ENCODE assay signal across 24 cellular contexts in genomic region chr14:77338332-77338731, GRCh38. TPM values are rescaled to one million over a fixed set of nuclear protein-coding genes. Genes with fewer than 3 reads are reported as not detected.
A peak's percentile ranks its signal among the peaks of the same experiment; 100 is the strongest.
DNase-seq lines count a peak whose midpoint lies in the region; ATAC-seq, FAIRE-seq and TF ChIP-seq lines count a peak whose summit lies in the region.
"Had no signal": no experiment of that assay in that cellular context is flagged by ENCODE, and none has a peak within 500 bp of the region (broad histone marks: within the 10 kb centered on the region; RNA-seq: fewer than 3 reads in every experiment).

No MANE protein-coding gene starts in this region.

- DNase-seq in A673 (ENCODE audit: low spot score) (no peak), H7 (peak; percentile 46), GM12878 (ENCODE audit: low read depth, low spot score) (no peak), NCI-H187 (lab: John Stamatoyannopoulos, UW) (no peak), NCI-H1694 treated with DMSO at 0.1 percent for 48 hours (lab: John Stamatoyannopoulos, UW) (no peak), glutamatergic neuron (no peak)
- DNase-seq: DND-41, GOT3, KBM-7, MM.1S, NCI-H1048, NCI-H1417 treated with DMSO at 0.1 percent for 48 hours, NCI-H1930, NCI-H226, NCI-H510A treated with DMSO at 0.1 percent for 48 hours, NCI-H748 treated with DMSO at 0.1 percent for 48 hours, PC-9, SIG-M5 had no signal

- H3K9ac ChIP-seq in GM12878 (ENCODE audit: control insufficient read depth, insufficient read depth, low read length): no peak overlapping the region
- peak overlapping the region; percentile 61; the same call in 1 of the 2 replicates for H3K9ac ChIP-seq in iPS-20b (ENCODE audit: low read depth, low read length)

- H3K9me3 ChIP-seq in A673 (ENCODE audit: low read depth, low read length, poor library complexity, severe bottlenecking) (no peaks in the 10 kb centered on the region), GM12878 (replicated peaks; ENCODE audit: control insufficient read depth, insufficient read depth, low read length) (no peaks in the 10 kb centered on the region), iPS-20b (ENCODE audit: insufficient read depth, low read depth, low read length) (no peaks in the 10 kb centered on the region)

- H3K36me3 ChIP-seq in A673 (ENCODE audit: insufficient read depth, low read length, poor library complexity, severe bottlenecking) (no peaks in the 10 kb centered on the region), H7 (replicated peaks; ENCODE audit: control insufficient read depth, insufficient read depth, low read length) (peaks cover 2% of the 10 kb centered on the region), GM12878 (ENCODE audit: control insufficient read depth in 2 of 2, insufficient read depth in 2 of 2, low read length in 1 of 2) (peaks cover 7 to 16% of the 10 kb centered on the region in 2 experiments), iPS-20b (ENCODE audit: insufficient read depth, low read depth, low read length) (peaks cover 11% of the 10 kb centered on the region; the same call in 1 of the 2 replicates)

- H3K4me3 ChIP-seq in A673 (ENCODE audit: low read depth, low read length, poor library complexity, severe bottlenecking) (no peak overlapping the region), H7 (ENCODE audit: insufficient read depth, low read depth, low read length) (no peak overlapping the region), GM12878 (no peak overlapping the region), iPS-20b (ENCODE audit: low read length) (peak overlapping the region; percentile 3)
- H3K4me3 ChIP-seq: PC-9 had no signal

- intact Hi-C loops in A673 (cut with micrococcal nuclease; ENCODE audit: unreplicated experiment) (no loop called here), GM12878 (cut with micrococcal nuclease; ENCODE audit: unreplicated experiment) (no loop called here)

- no peak overlapping the region for H3K27ac ChIP-seq in A673 (ENCODE audit: low read depth, low read length, poor library complexity, severe bottlenecking)
- no peak overlapping the region for H3K27ac ChIP-seq in GM12878 (ENCODE audit: control insufficient read depth, insufficient read depth)
- H3K27ac ChIP-seq in iPS-20b (ENCODE audit: low read length): peak overlapping the region; percentile 10
- H3K27ac ChIP-seq: RWPE1 had no signal

- RAD21 ChIA-PET in GM12878 (lab: Charles Lee; ENCODE audit: unreplicated experiment): interaction anchor here (1.0 to 1.2 kb wide), 2 partner anchors 39 to 68 kb away, joined by 3 to 4 read pairs; partner anchors contain the start of genes SAMD15 and TMED8

- H3K4me1 Mint-ChIP-seq in glutamatergic neuron (ENCODE audit: low read depth, unreplicated experiment): peaks cover 2% of the 10 kb centered on the region

- in situ Hi-C loops in GM12878 (cut with MboI): no loop called here

- H3K27me3 ChIP-seq in A673 (replicated peaks; ENCODE audit: insufficient read depth, low read depth, low read length, poor library complexity) (no peaks in the 10 kb centered on the region), H7 (ENCODE audit: control insufficient read depth, insufficient read depth, low read length) (no peaks in the 10 kb centered on the region), GM12878 (replicated peaks in 1 of 2; ENCODE audit: control insufficient read depth in 2 of 2, insufficient read depth in 2 of 2, low read length in 1 of 2) (no peaks in the 10 kb centered on the region), iPS-20b (ENCODE audit: insufficient read depth, low read length) (no peaks in the 10 kb centered on the region)

- H3K27ac Mint-ChIP-seq in glutamatergic neuron (ENCODE audit: unreplicated experiment): no peak overlapping the region

- no peaks in the 10 kb centered on the region for H3K79me2 ChIP-seq in GM12878 (ENCODE audit: control insufficient read depth, insufficient read depth, low read length)

- H3K9me3 Mint-ChIP-seq in glutamatergic neuron (ENCODE audit: unreplicated experiment): no peaks in the 10 kb centered on the region
- H3K9me3 Mint-ChIP-seq: CD4-positive, CD25-positive, alpha-beta regulatory T cell had no signal

- H3K36me3 Mint-ChIP-seq in glutamatergic neuron (ENCODE audit: unreplicated experiment): no peaks in the 10 kb centered on the region

- CTCF ChIA-PET in A673 (lab: Charles Lee) (no interaction called here), GM12878 (lab: Yijun Ruan, JAX) (interaction anchor here (1.8 kb wide), 1 partner anchor 22 kb away, joined by 6 read pairs; no protein-coding TSS in a partner anchor)

- POLR2A ChIA-PET in A673 (lab: Charles Lee; ENCODE audit: low non-redundant PET): no interaction called here
- POLR2A ChIA-PET in GM12878 (lab: Charles Lee): interaction anchor here (1.2 kb wide), 1 partner anchor 35 kb away, joined by 3 read pairs; no protein-coding TSS in a partner anchor

- TF ChIP-seq CTCF in A673 (conservative IDR thresholded peaks at IDR 0.05; ENCODE audit: low read depth, low read length) (no peak), GM12878 (IDR thresholded peaks at IDR 0.05 in 2 of 3, conservative IDR thresholded peaks at IDR 0.05 in 1 of 3; ENCODE audit: control insufficient read depth in 2 of 3, extremely low read depth in 1 of 3, insufficient read depth in 1 of 3, low read depth in 3 of 3, low read length in 3 of 3) (no peak), glutamatergic neuron (IDR thresholded peaks at IDR 0.05; ENCODE audit: partially characterized antibody, unreplicated experiment) (no peak)

- TF ChIP-seq EP300 in GM12878 (IDR thresholded peaks at IDR 0.05; ENCODE audit: borderline replicate concordance in 1 of 2, control insufficient read depth in 1 of 2, low read depth in 2 of 2, low read length in 2 of 2): no peak

- H3K4me2 ChIP-seq in GM12878 (ENCODE audit: control insufficient read depth, insufficient read depth): no peak overlapping the region
- H3K4me2 ChIP-seq: PC-9 had no signal

- H3K4me1 ChIP-seq in A673 (ENCODE audit: insufficient read depth, low read length, poor library complexity, severe bottlenecking) (no peaks in the 10 kb centered on the region), GM12878 (ENCODE audit: control insufficient read depth, insufficient read depth, low read length) (no peaks in the 10 kb centered on the region), iPS-20b (ENCODE audit: insufficient read depth, low read length) (peaks cover 48% of the 10 kb centered on the region)

- ATAC-seq in GM12878 (peak; percentile 33; the same call in 2 of the 3 replicates), GM21360 (IDR thresholded peaks at IDR 0.05; ENCODE audit: unreplicated experiment) (no peak)
- ATAC-seq: SK-N-SH treated with all-trans-retinoic acid at 6 μM for 48 hours had no signal

- BruUV-seq in A673 (replicated peaks; lab: Mats Ljungman, UMichigan): TSS peak; percentile 7
- BruUV-seq in GM12878 (replicated peaks; lab: Mats Ljungman, UMichigan): no TSS peak

- SMC1A ChIA-PET in GM12878 (lab: Charles Lee; ENCODE audit: uncharacterized antibody, unreplicated experiment): interaction anchor here (0.6 kb wide), 1 partner anchor 68 kb away, joined by 3 read pairs; no protein-coding TSS in a partner anchor

- no peak for TF ChIP-seq POLR2A in GM12878 (IDR thresholded peaks at IDR 0.05; ENCODE audit: low read depth, low read length)

- no peaks in the 10 kb centered on the region for H4K20me1 ChIP-seq in GM12878 (ENCODE audit: control insufficient read depth, insufficient read depth)

- peak; percentile 38 for FAIRE-seq in GM12878 (lab: Jason Lieb, UNC)
- FAIRE-seq: GM12891 had no signal

- no peak overlapping the region for H2AFZ ChIP-seq in GM12878 (ENCODE audit: control insufficient read depth, low read depth, low read length)
- H2AFZ ChIP-seq: PC-9 had no signal

- 96% methylated on average over 2 of the region's 2 CpGs for WGBS in GM12878 (ENCODE audit: insufficient coverage, insufficient replicate concordance, low lambda C conversion rate, missing lambda C conversion rate)

- H3K27me3 Mint-ChIP-seq in glutamatergic neuron (ENCODE audit: unreplicated experiment): no peaks in the 10 kb centered on the region
- H3K27me3 Mint-ChIP-seq: CD4-positive, CD25-positive, alpha-beta regulatory T cell had no signal

- no peak for TF ChIP-seq RAD21 in GM12878 (IDR thresholded peaks at IDR 0.05; ENCODE audit: insufficient read depth, low read depth, low read length)

- H3K4me3 Mint-ChIP-seq in glutamatergic neuron (ENCODE audit: unreplicated experiment): no peak overlapping the region
- H3K4me3 Mint-ChIP-seq: CD4-positive, CD25-positive, alpha-beta regulatory T cell had no signal

RNA-seq across cellular contexts. Expression of gene GSTZ1, which starts 17.5 kb away (rescaled TPM):
- total RNA-seq in A673 (2021): 12.7 and 18.5 TPM in 2 replicates
- total RNA-seq in H7 (2014; rRNA removed; shearing (Covaris generic)): 29.3 and 38.0 TPM in 2 replicates
- 32.4 and 38.8 TPM in 2 replicates for total RNA-seq in GM12878 (2013; cell fraction: nucleolus; rRNA removed)
- total RNA-seq in GM12878 (2014; rRNA removed): 33.4 and 38.7 TPM in 2 replicates
- 33.3 and 33.7 TPM in 2 replicates for total RNA-seq in GM12878 (2014; rRNA removed; fragmentation: Illumina TruSeq; extraction: Trizol)
- 24.9 and 26.9 TPM in 2 replicates for total RNA-seq in GM12878 (2021)
- polyA plus RNA-seq in GM12878 (2011; ENCODE audit: low read depth): 22.9 TPM
- 8.6 and 21.4 TPM in 2 replicates for polyA plus RNA-seq in GM12878 (2011; rRNA removed)
- 35.3 and 40.0 TPM in 2 replicates for polyA plus RNA-seq in GM12878 (2011; cell fraction: cytosol; rRNA removed)
- polyA plus RNA-seq in GM12878 (2011; cell fraction: nucleus; rRNA removed): 39.0 and 40.2 TPM in 2 replicates
- polyA plus RNA-seq in GM12878 (2012): 29.7 and 34.8 TPM in 2 replicates
- polyA plus RNA-seq in GM12878 (2014; fragmentation: Illumina TruSeq; extraction: Trizol): 25.5 and 34.7 TPM in 2 replicates
- 10 to 100 TPM; 17.9 to 25.4 TPM for polyA plus RNA-seq in GM12878 (2014; fragmentation: Nextera tagmentation; extraction: Ambion mirVana)
- polyA plus RNA-seq in GM12878 (2014; rRNA removed): 28.3 and 30.5 TPM in 2 replicates
- polyA plus RNA-seq in GM12878 (2016; fragmentation: Nextera tagmentation; extraction: Ambion mirVana): 10 to 100 TPM; 27.4 to 33.5 TPM
- 14.8 and 17.5 TPM in 2 replicates for polyA minus RNA-seq in GM12878 (2011; rRNA and poly(A)+ RNA removed)
- 4.9 and 9.1 TPM in 2 replicates for polyA minus RNA-seq in GM12878 (2011; cell fraction: cytosol; rRNA and poly(A)+ RNA removed)
- polyA minus RNA-seq in GM12878 (2011; cell fraction: nucleus; rRNA and poly(A)+ RNA removed): 22.0 and 37.5 TPM in 2 replicates
- 23.1 TPM for total RNA-seq in glutamatergic neuron (ENCODE audit: unreplicated experiment)

RNA-seq across cellular contexts. Expression of gene POMT2, which starts 17.6 kb away (rescaled TPM):
- total RNA-seq in A673 (2021) (49.5 and 55.6 TPM in 2 replicates), GM12878 (2014; rRNA removed) (3.3 and 6.0 TPM in 2 replicates), GM12878 (2014; rRNA removed; fragmentation: Illumina TruSeq; extraction: Trizol) (4.9 and 5.3 TPM in 2 replicates), GM12878 (2021) (13.9 TPM in 2 replicates), glutamatergic neuron (ENCODE audit: unreplicated experiment) (41.5 TPM)
- 17.7 and 18.5 TPM in 2 replicates for total RNA-seq in H7 (2014; rRNA removed; shearing (Covaris generic))
- 22.8 and 23.0 TPM in 2 replicates for total RNA-seq in GM12878 (2013; cell fraction: nucleolus; rRNA removed)
- polyA plus RNA-seq in GM12878 (2011; ENCODE audit: low read depth): 3.8 TPM
- polyA plus RNA-seq in GM12878 (2011; rRNA removed) (8.8 and 11.2 TPM in 2 replicates), GM12878 (2014; fragmentation: Illumina TruSeq; extraction: Trizol) (5.3 and 10.6 TPM in 2 replicates), GM12878 (2014; fragmentation: Nextera tagmentation; extraction: Ambion mirVana) (under 1 TPM; 0.23 to 0.99 TPM), GM12878 (2014; rRNA removed) (7.0 and 9.7 TPM in 2 replicates), GM12878 (2016; fragmentation: Nextera tagmentation; extraction: Ambion mirVana) (1 to 10 TPM; 7.2 to 9.6 TPM)
- polyA plus RNA-seq in GM12878 (2011; cell fraction: cytosol; rRNA removed): 7.8 and 9.5 TPM in 2 replicates
- polyA plus RNA-seq in GM12878 (2011; cell fraction: nucleus; rRNA removed): 58.0 and 80.4 TPM in 2 replicates
- polyA plus RNA-seq in GM12878 (2012): 3.5 and 5.2 TPM in 2 replicates
- 8.3 and 12.1 TPM in 2 replicates for polyA minus RNA-seq in GM12878 (2011; rRNA and poly(A)+ RNA removed)
- polyA minus RNA-seq in GM12878 (2011; cell fraction: cytosol; rRNA and poly(A)+ RNA removed): 4.5 and 6.9 TPM in 2 replicates
- 12.1 and 22.4 TPM in 2 replicates for polyA minus RNA-seq in GM12878 (2011; cell fraction: nucleus; rRNA and poly(A)+ RNA removed)

RNA-seq across cellular contexts. Expression of gene TMED8, which starts 38.6 kb away (rescaled TPM):
- total RNA-seq in A673 (2021): 21.0 and 22.8 TPM in 2 replicates
- 11.1 and 12.6 TPM in 2 replicates for total RNA-seq in H7 (2014; rRNA removed; shearing (Covaris generic))
- 37.1 and 39.6 TPM in 2 replicates for total RNA-seq in GM12878 (2013; cell fraction: nucleolus; rRNA removed)
- 29.7 and 36.2 TPM in 2 replicates for total RNA-seq in GM12878 (2014; rRNA removed)
- total RNA-seq in GM12878 (2014; rRNA removed; fragmentation: Illumina TruSeq; extraction: Trizol): 34.2 and 35.8 TPM in 2 replicates
- 31.9 and 32.9 TPM in 2 replicates for total RNA-seq in GM12878 (2021)
- polyA plus RNA-seq in GM12878 (2011; ENCODE audit: low read depth): 9.5 TPM
- 39.1 and 52.7 TPM in 2 replicates for polyA plus RNA-seq in GM12878 (2011; rRNA removed)
- 19.6 and 24.1 TPM in 2 replicates for polyA plus RNA-seq in GM12878 (2011; cell fraction: cytosol; rRNA removed)
- polyA plus RNA-seq in GM12878 (2011; cell fraction: nucleus; rRNA removed): 20.5 and 22.3 TPM in 2 replicates
- polyA plus RNA-seq in GM12878 (2012): 15.5 and 19.3 TPM in 2 replicates
- 33.0 and 39.6 TPM in 2 replicates for polyA plus RNA-seq in GM12878 (2014; fragmentation: Illumina TruSeq; extraction: Trizol)
- polyA plus RNA-seq in GM12878 (2014; fragmentation: Nextera tagmentation; extraction: Ambion mirVana): 1 to 10 TPM; 7.3 to 7.4 TPM
- 21.1 and 22.5 TPM in 2 replicates for polyA plus RNA-seq in GM12878 (2014; rRNA removed)
- 10 to 100 TPM; 17.8 to 18.9 TPM for polyA plus RNA-seq in GM12878 (2016; fragmentation: Nextera tagmentation; extraction: Ambion mirVana)
- 38.9 and 47.5 TPM in 2 replicates for polyA minus RNA-seq in GM12878 (2011; rRNA and poly(A)+ RNA removed)
- polyA minus RNA-seq in GM12878 (2011; cell fraction: cytosol; rRNA and poly(A)+ RNA removed): 13.6 and 15.0 TPM in 2 replicates
- polyA minus RNA-seq in GM12878 (2011; cell fraction: nucleus; rRNA and poly(A)+ RNA removed): 8.2 and 11.9 TPM in 2 replicates
- total RNA-seq in glutamatergic neuron (ENCODE audit: unreplicated experiment): 9.8 TPM

RNA-seq across cellular contexts. Expression of gene SAMD15, which starts 38.8 kb away (rescaled TPM):
- 2.4 and 2.9 TPM in 2 replicates for total RNA-seq in A673 (2021)
- 0.48 TPM in 1 of 2 replicates, not detected in the other for total RNA-seq in H7 (2014; rRNA removed; shearing (Covaris generic))
- total RNA-seq in GM12878 (2013; cell fraction: nucleolus; rRNA removed): 0.37 and 0.81 TPM in 2 replicates
- 0.27 and 0.96 TPM in 2 replicates for total RNA-seq in GM12878 (2014; rRNA removed)
- 0.98 and 1.9 TPM in 2 replicates for total RNA-seq in GM12878 (2014; rRNA removed; fragmentation: Illumina TruSeq; extraction: Trizol)
- 0.74 and 1.1 TPM in 2 replicates for total RNA-seq in GM12878 (2021)
- polyA plus RNA-seq in GM12878 (2011; ENCODE audit: low read depth): 0.14 TPM
- polyA plus RNA-seq in GM12878 (2011; rRNA removed): 0.33 and 1.1 TPM in 2 replicates
- 0.07 and 0.95 TPM in 2 replicates for polyA plus RNA-seq in GM12878 (2011; cell fraction: cytosol; rRNA removed)
- polyA plus RNA-seq in GM12878 (2011; cell fraction: nucleus; rRNA removed): 0.31 and 1.1 TPM in 2 replicates
- polyA plus RNA-seq in GM12878 (2012): 0.17 and 0.22 TPM in 2 replicates
- polyA plus RNA-seq in GM12878 (2014; fragmentation: Illumina TruSeq; extraction: Trizol): 0.78 and 1.1 TPM in 2 replicates
- under 1 TPM; 0.63 to 0.93 TPM for polyA plus RNA-seq in GM12878 (2014; fragmentation: Nextera tagmentation; extraction: Ambion mirVana)
- polyA plus RNA-seq in GM12878 (2014; rRNA removed): 0.38 and 2.0 TPM in 2 replicates
- polyA plus RNA-seq in GM12878 (2016; fragmentation: Nextera tagmentation; extraction: Ambion mirVana): 1 to 10 TPM; 1.2 to 1.5 TPM
- 0.15 and 0.31 TPM in 2 replicates for polyA minus RNA-seq in GM12878 (2011; rRNA and poly(A)+ RNA removed)
- polyA minus RNA-seq in GM12878 (2011; cell fraction: cytosol; rRNA and poly(A)+ RNA removed): not detected in 2 replicates
- 0.12 and 0.67 TPM in 2 replicates for polyA minus RNA-seq in GM12878 (2011; cell fraction: nucleus; rRNA and poly(A)+ RNA removed)
- 0.47 TPM for total RNA-seq in glutamatergic neuron (ENCODE audit: unreplicated experiment)
- polyA plus RNA-seq: CD4-positive, CD25-positive, alpha-beta regulatory T cell had no signal
